ENCODE assay signal across 27 cellular contexts in the genomic region with DNA sequence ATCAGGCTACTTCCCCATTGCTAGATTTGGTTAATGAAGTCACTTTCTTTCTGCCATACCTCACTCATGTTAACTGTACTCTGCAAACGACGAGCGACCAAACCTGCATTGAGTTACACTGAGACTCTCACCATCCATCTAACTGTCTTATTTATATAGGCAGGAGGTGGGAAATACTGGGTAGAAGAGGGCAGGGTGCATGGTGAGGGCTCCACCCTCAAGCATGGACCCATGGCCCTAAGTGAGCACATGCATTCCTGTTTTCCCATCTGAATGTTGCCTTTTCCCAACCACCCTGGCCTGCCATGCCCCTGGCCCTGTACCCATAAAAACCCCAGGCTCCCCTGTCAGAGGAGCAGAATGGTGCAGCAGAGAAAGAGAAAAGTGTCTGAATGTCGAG.
"Had no signal": no experiment of that assay in that cellular context is flagged by ENCODE, and none has a peak within 500 bp of the region (broad histone marks: within the 10 kb centered on the region; RNA-seq: fewer than 3 reads in every experiment).

No MANE protein-coding gene starts in this region.

- H3K79me2 ChIP-seq: hepatocyte had no signal

- ATAC-seq: naive thymus-derived CD8-positive, alpha-beta T cell; pancreas; right cardiac atrium; stimulated activated effector memory CD8-positive, alpha-beta T cell treated with anti-CD3 and anti-CD28 coated beads, Interleukin-12 subunit alpha, Interleukin-12 subunit beta, amount 100 ng/mL, for 72 hours had no signal

- H3K27ac Mint-ChIP-seq: stimulated activated effector memory CD8-positive, alpha-beta T cell treated with anti-CD3 and anti-CD28 coated beads, Interleukin-12 subunit alpha, Interleukin-12 subunit beta, amount 100 ng/mL, for 72 hours had no signal

- H3K27me3 Mint-ChIP-seq: naive thymus-derived CD8-positive, alpha-beta T cell had no signal

- H3K4me3 Mint-ChIP-seq: nephron; neural crest cell; stimulated activated effector memory CD8-positive, alpha-beta T cell treated with anti-CD3 and anti-CD28 coated beads, Interleukin-12 subunit alpha, Interleukin-12 subunit beta, amount 100 ng/mL, for 72 hours had no signal

- FAIRE-seq: pancreas, small intestine had no signal

- H3K4me3 ChIP-seq: hepatocyte, left ventricle myocardium inferior, lung, mucosa of descending colon, pancreas, prostate gland, sigmoid colon, spleen, stomach, testis, thyroid gland, transverse colon, upper lobe of left lung, vagina had no signal

- H3K4me1 ChIP-seq: prostate gland, sigmoid colon had no signal

- H3K4me2 ChIP-seq: hepatocyte had no signal

- DNase-seq: islet precursor cell; left ventricle myocardium inferior; midbrain; naive thymus-derived CD8-positive, alpha-beta T cell; nucleus accumbens; pancreas; posterior cingulate gyrus; retina; right cardiac atrium; sigmoid colon; spleen; stimulated activated CD4-positive, alpha-beta T cell treated with anti-CD3 and anti-CD28 coated beads, Interleukin-4, amount 100 ng/mL, for 24 hours; stimulated activated naive CD4-positive, alpha-beta T cell treated with Interleukin-2 at 50 U/mL for 16 hours; stomach; testis; thyroid gland had no signal

- H3K36me3 Mint-ChIP-seq: stimulated activated effector memory CD8-positive, alpha-beta T cell treated with anti-CD3 and anti-CD28 coated beads, Interleukin-12 subunit alpha, Interleukin-12 subunit beta, amount 100 ng/mL, for 72 hours had no signal

- H2AFZ ChIP-seq: hepatocyte had no signal

- H3K9me3 ChIP-seq: mucosa of descending colon, pancreas, prostate gland, sigmoid colon, stomach, testis, thyroid gland, transverse colon, upper lobe of left lung, vagina had no signal

- H3K36me3 ChIP-seq: left ventricle myocardium inferior, pancreas, prostate gland, sigmoid colon, spleen, stomach, thyroid gland, transverse colon, upper lobe of left lung, vagina had no signal

- H3K27me3 ChIP-seq: hepatocyte, pancreas, sigmoid colon, spleen, stomach, testis, thyroid gland, transverse colon, upper lobe of left lung, vagina had no signal

- H3K27ac ChIP-seq: hepatocyte, left ventricle myocardium inferior, pancreas, prostate gland, sigmoid colon, spleen, stomach, testis, thyroid gland, transverse colon, upper lobe of left lung, vagina had no signal
